ENCODE assay signal across 19 cellular contexts in genomic region chr3:105504440-105504951, GRCh38.
DNase-seq lines count a peak whose midpoint lies in the region; ATAC-seq and TF ChIP-seq lines count a peak whose summit lies in the region.
"Had no signal": no experiment of that assay in that cellular context is flagged by ENCODE, and none has a peak within 500 bp of the region (broad histone marks: within the 10 kb centered on the region; RNA-seq: fewer than 3 reads in every experiment).

No MANE protein-coding gene starts in this region.

- peak; percentile 80 for ATAC-seq in WTC11
- peak; percentile 43 for ATAC-seq in left lobe of liver
- no peak for ATAC-seq in GM19452 (IDR thresholded peaks at IDR 0.05; ENCODE audit: unreplicated experiment)
- ATAC-seq in activated CD8-positive, alpha-beta T cell treated with anti-CD3 and anti-CD28 coated beads, Interleukin-2, amount 10 ng/mL, durations not matched to agents 7 days and 5 days, result no peak

- no peaks in the 10 kb centered on the region for H3K36me3 Mint-ChIP-seq in WTC11
- no peaks in the 10 kb centered on the region for H3K36me3 Mint-ChIP-seq in activated CD8-positive, alpha-beta T cell treated with anti-CD3 and anti-CD28 coated beads, Interleukin-2, amount 10 ng/mL, durations not matched to agents 7 days and 5 days (ENCODE audit: low read depth)
- peaks cover 6% of the 10 kb centered on the region for H3K36me3 Mint-ChIP-seq in MCF 10A (ENCODE audit: insufficient read depth, unreplicated experiment)
- H3K36me3 Mint-ChIP-seq: CD4-positive, alpha-beta memory T cell had no signal

- H3K27me3 Mint-ChIP-seq in WTC11 (ENCODE audit: low read depth) (no peaks in the 10 kb centered on the region), MCF 10A (ENCODE audit: insufficient read depth, unreplicated experiment) (no peaks in the 10 kb centered on the region)
- H3K27me3 Mint-ChIP-seq in activated CD8-positive, alpha-beta T cell treated with anti-CD3 and anti-CD28 coated beads, Interleukin-2, amount 10 ng/mL, durations not matched to agents 7 days and 5 days (ENCODE audit: low read depth), result peaks cover 3% of the 10 kb centered on the region
- H3K27me3 Mint-ChIP-seq: CD4-positive, alpha-beta memory T cell; IgD-negative memory B cell had no signal

- H3K4me1 Mint-ChIP-seq in WTC11 (peaks cover 37% of the 10 kb centered on the region), MCF 10A (ENCODE audit: insufficient read depth, unreplicated experiment) (peaks cover 13% of the 10 kb centered on the region)
- H3K4me1 Mint-ChIP-seq in activated CD8-positive, alpha-beta T cell treated with anti-CD3 and anti-CD28 coated beads, Interleukin-2, amount 10 ng/mL, durations not matched to agents 7 days and 5 days (ENCODE audit: low read depth), result no peaks in the 10 kb centered on the region
- H3K4me1 Mint-ChIP-seq: CD4-positive, alpha-beta memory T cell had no signal

- POLR2A ChIA-PET in WTC11 (lab: Charles Lee), result no interaction called here
- POLR2A ChIA-PET in activated CD8-positive, alpha-beta T cell treated with anti-CD3 and anti-CD28 coated beads, Interleukin-2, amount 10 ng/mL, durations not matched to agents 7 days and 5 days (lab: Charles Lee), result no interaction called here
- POLR2A ChIA-PET in MCF 10A (lab: Yijun Ruan, JAX), result no interaction called here

- H3K4me3 Mint-ChIP-seq in WTC11 (peak overlapping the region; percentile 20; the same call in 1 of the 2 replicates), MCF 10A (ENCODE audit: unreplicated experiment) (no peak overlapping the region)
- H3K4me3 Mint-ChIP-seq in activated CD8-positive, alpha-beta T cell treated with anti-CD3 and anti-CD28 coated beads, Interleukin-2, amount 10 ng/mL, durations not matched to agents 7 days and 5 days, result no peak overlapping the region
- H3K4me3 Mint-ChIP-seq: CD4-positive, alpha-beta memory T cell; IgD-negative memory B cell had no signal

- no peak for TF ChIP-seq CTCF in WTC11 (IDR thresholded peaks at IDR 0.05)
- no peak for TF ChIP-seq CTCF in MCF 10A (IDR thresholded peaks at IDR 0.05; ENCODE audit: unreplicated experiment)

- H3K9me3 Mint-ChIP-seq in WTC11 (no peaks in the 10 kb centered on the region), MCF 10A (ENCODE audit: unreplicated experiment) (no peaks in the 10 kb centered on the region)
- no peaks in the 10 kb centered on the region for H3K9me3 Mint-ChIP-seq in activated CD8-positive, alpha-beta T cell treated with anti-CD3 and anti-CD28 coated beads, Interleukin-2, amount 10 ng/mL, durations not matched to agents 7 days and 5 days (ENCODE audit: insufficient read depth)
- H3K9me3 Mint-ChIP-seq: CD4-positive, alpha-beta memory T cell had no signal

- CTCF ChIA-PET in WTC11 (lab: Charles Lee), result interaction anchor here (1.0 to 1.7 kb wide), 3 partner anchors 13 to 908 kb away, joined by 3 to 10 read pairs (median 3); partner anchors contain the start of gene ALCAM
- CTCF ChIA-PET in activated CD8-positive, alpha-beta T cell treated with anti-CD3 and anti-CD28 coated beads, Interleukin-2, amount 10 ng/mL, durations not matched to agents 7 days and 5 days (lab: Charles Lee), result interaction anchor here (0.6 kb wide), 1 partner anchor 164 kb away, joined by 3 read pairs; no protein-coding TSS in a partner anchor
- CTCF ChIA-PET in MCF 10A (lab: Yijun Ruan, JAX), result interaction anchor here (0.8 to 1.2 kb wide), 2 partner anchors 14 to 38 kb away, joined by 4 to 5 read pairs; no protein-coding TSS in a partner anchor

- BruUV-seq in MCF 10A (replicated peaks; lab: Mats Ljungman, UMichigan), result no TSS peak

- intact Hi-C loops in MCF 10A (cut with micrococcal nuclease), result no loop called here

- H3K27ac ChIP-seq in temporal lobe (ENCODE audit: low read depth, low read length), result peak overlapping the region; percentile 50
- H3K27ac ChIP-seq: BLaER1 had no signal

- DNase-seq in NCI-H1092 (lab: John Stamatoyannopoulos, UW), result peak; percentile 10
- peak; percentile 21 for DNase-seq in WTC11 (ENCODE audit: low spot score)
- DNase-seq in left lobe of liver (ENCODE audit: low spot score), result peak; percentile 46
- DNase-seq in activated CD8-positive, alpha-beta T cell treated with anti-CD3 and anti-CD28 coated beads, Interleukin-2, amount 10 ng/mL, durations not matched to agents 7 days and 5 days, result no peak
- DNase-seq in MCF 10A (ENCODE audit: unreplicated experiment), result no peak
- DNase-seq: CD4-positive, alpha-beta memory T cell; Karpas-422; MG63; NCI-H1048; NCI-H146; NCI-H2081; NCI-H2171 treated with DMSO at 0.1 percent for 48 hours; NCI-H446; NCI-H774; Right ventricle myocardium superior had no signal

- H3K27ac Mint-ChIP-seq in WTC11 (no peak overlapping the region), MCF 10A (ENCODE audit: low read depth, unreplicated experiment) (no peak overlapping the region)
- no peak overlapping the region for H3K27ac Mint-ChIP-seq in activated CD8-positive, alpha-beta T cell treated with anti-CD3 and anti-CD28 coated beads, Interleukin-2, amount 10 ng/mL, durations not matched to agents 7 days and 5 days

TF ChIP-seq in WTC11, 78 proteins besides CTCF, POLR2A, EP300 and RAD21:
- TF ChIP-seq CREB1 (CRISPR knock-in tag; IDR thresholded peaks at IDR 0.05), result no peak
- TF ChIP-seq ZNF281 (CRISPR knock-in tag; IDR thresholded peaks at IDR 0.05), result 0 out of 2 replicates have a peak, but pooled peaks have one; percentile 17

Comparison
In these comparisons a context has a peak if more than half of its experiments do, and no peak if none do; other contexts are left out.
1. DNase-seq: peak in NCI-H1092 (single experiment), WTC11 (single experiment) and left lobe of liver (single experiment); none in activated CD8-positive, alpha-beta T cell treated with anti-CD3 and anti-CD28 coated beads, Interleukin-2, amount 10 ng/mL, durations not matched to agents 7 days and 5 days (single experiment) and MCF 10A (single experiment).
2. ATAC-seq: peak in WTC11 (single experiment) and left lobe of liver (single experiment); none in GM19452 (single experiment) and activated CD8-positive, alpha-beta T cell treated with anti-CD3 and anti-CD28 coated beads, Interleukin-2, amount 10 ng/mL, durations not matched to agents 7 days and 5 days (single experiment).